14 cellular contexts compared by ENCODE assay signal in the genomic region with DNA sequence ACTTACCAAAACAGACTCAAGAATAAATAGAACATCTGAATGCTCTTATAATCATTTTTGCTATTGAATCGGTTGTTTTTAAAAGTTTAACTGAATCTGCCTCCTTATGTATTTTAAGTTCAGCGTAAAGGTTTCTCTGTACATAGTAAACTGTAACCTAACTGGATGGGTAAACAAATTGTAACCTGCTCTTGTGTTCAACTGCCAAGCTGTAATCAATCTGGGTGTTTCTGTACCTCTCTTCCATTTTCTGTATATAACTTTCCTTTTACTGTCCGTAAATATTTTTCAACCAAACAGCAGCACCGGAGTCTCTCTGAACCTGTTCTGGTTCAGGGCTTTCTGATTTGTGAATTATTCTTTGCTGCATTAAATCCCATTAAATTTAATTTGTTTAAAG. TPM values are rescaled to one million over a fixed set of nuclear protein-coding genes. Genes with fewer than 3 reads are reported as not detected.
A peak's percentile ranks its signal among the peaks of the same experiment; 100 is the strongest.
DNase-seq lines count a peak whose midpoint lies in the region; ATAC-seq and TF ChIP-seq lines count a peak whose summit lies in the region.
"Had no signal": no experiment of that assay in that cellular context is flagged by ENCODE, and none has a peak within 500 bp of the region (broad histone marks: within the 10 kb centered on the region; RNA-seq: fewer than 3 reads in every experiment).

No MANE protein-coding gene starts in this region.

- no peak for TF ChIP-seq POLR2A in transverse colon (IDR thresholded peaks at IDR 0.05)

- TF ChIP-seq EP300 in transverse colon (IDR thresholded peaks at IDR 0.05; ENCODE audit: low read depth): no peak

- H3K9ac ChIP-seq in HUES48 (ENCODE audit: low read depth, low read length) (no peak overlapping the region), iPS-20b (ENCODE audit: low read depth, low read length) (no peak overlapping the region)

- H3K36me3 ChIP-seq in HUES48 (ENCODE audit: control insufficient read depth, insufficient read depth, low read length) (no peaks in the 10 kb centered on the region), iPS-20b (ENCODE audit: insufficient read depth, low read depth, low read length) (no peaks in the 10 kb centered on the region), transverse colon (no peaks in the 10 kb centered on the region)
- H3K36me3 ChIP-seq: BE2C had no signal

- no peaks in the 10 kb centered on the region for H3K27me3 ChIP-seq in HUES48 (ENCODE audit: control insufficient read depth, insufficient read depth, low read length)
- H3K27me3 ChIP-seq in iPS-20b (ENCODE audit: insufficient read depth, low read length): no peaks in the 10 kb centered on the region
- no peaks in the 10 kb centered on the region for H3K27me3 ChIP-seq in transverse colon
- H3K27me3 ChIP-seq: BE2C had no signal

- TF ChIP-seq CTCF in transverse colon (IDR thresholded peaks at IDR 0.05): no peak

- intact Hi-C loops in transverse colon (cut with DNase I; ENCODE audit: low total_unique reads): no loop called here

- H3K27ac ChIP-seq in HUES48 (ENCODE audit: low read depth, low read length) (peak overlapping the region; percentile 93), iPS-20b (ENCODE audit: low read length) (peak overlapping the region; percentile 65), transverse colon (peak overlapping the region in 1 of 4 donors; percentile 29)
- H3K27ac ChIP-seq: HL-60 had no signal

- H3K4me3 ChIP-seq in HUES48 (ENCODE audit: low read depth, low read length) (no peak overlapping the region), iPS-20b (ENCODE audit: low read length) (no peak overlapping the region), transverse colon (no peak overlapping the region)

- in situ Hi-C loops in transverse colon (cut with MboI; ENCODE audit: low pct_ligation_motif_present in 1 of 4, low pct_unique_long_range_greater_than_20kb in 1 of 4, low sequenced_read_pairs in 3 of 4): loop anchor here in 1 of 4 donors (25.0 kb wide), 1 partner anchor 191 kb away; no protein-coding TSS in a partner anchor

- DNase-seq in NCI-H526 (lab: John Stamatoyannopoulos, UW): peak; percentile 19 to 23
- no peak for DNase-seq in DMS 273 treated with DMSO at 0.1 percent for 48 hours (lab: John Stamatoyannopoulos, UW)
- DNase-seq in transverse colon: no peak
- DNase-seq: BE2C; C1 segment of cervical spinal cord; CD4-positive, CD25-positive, alpha-beta regulatory T cell; CD8-positive, alpha-beta memory T cell; COR-L47; HCEC 1CT; KG1 had no signal

- no peak for ATAC-seq in GM18519 (IDR thresholded peaks at IDR 0.05; ENCODE audit: low FRiP score, unreplicated experiment)

- 48 to 68% methylated on average over 4 of the region's 4 CpGs for WGBS in transverse colon (ENCODE audit: low coverage in 1 of 2), 2 donors

- H3K4me1 ChIP-seq in HUES48 (ENCODE audit: control insufficient read depth, insufficient read depth, low read length) (peaks cover 21% of the 10 kb centered on the region), iPS-20b (ENCODE audit: insufficient read depth, low read length) (peaks cover 19% of the 10 kb centered on the region), transverse colon (peaks cover 0 to 6% (median 3%) of the 10 kb centered on the region in 4 donors)
- H3K4me1 ChIP-seq: BE2C had no signal

- H3K9me3 ChIP-seq in HUES48 (ENCODE audit: control insufficient read depth, insufficient read depth, low read length) (no peaks in the 10 kb centered on the region), iPS-20b (ENCODE audit: insufficient read depth, low read depth, low read length) (no peaks in the 10 kb centered on the region), transverse colon (no peaks in the 10 kb centered on the region)
- H3K9me3 ChIP-seq: BE2C had no signal

RNA-seq across cellular contexts. Expression of a gene that starts 27.6 kb away (rescaled TPM):
- 10 to 100 TPM in 2 of 4 donors, 1 to 10 TPM in 2; 1.8 to 56.9 (median 8.1) TPM for total RNA-seq in transverse colon
- total RNA-seq: CD4-positive, CD25-positive, alpha-beta regulatory T cell; CD8-positive, alpha-beta memory T cell had no signal

Comparison
In these comparisons a context has a peak if more than half of its experiments do, and no peak if none do; other contexts are left out.
1. DNase-seq: peak in NCI-H526 (2 of 2); none in DMS 273 treated with DMSO at 0.1 percent for 48 hours (single experiment) and transverse colon (single experiment).